Comparison of ENCODE assay signal across 19 cellular contexts in genomic region chr5:15682122-15682521, GRCh38.
DNase-seq lines count a peak whose midpoint lies in the region; ATAC-seq, FAIRE-seq and TF ChIP-seq lines count a peak whose summit lies in the region.
"Had no signal": no experiment of that assay in that cellular context is flagged by ENCODE, and none has a peak within 500 bp of the region (broad histone marks: within the 10 kb centered on the region; RNA-seq: fewer than 3 reads in every experiment).

No MANE protein-coding gene starts in this region.

- no peak overlapping the region for H3K4me3 ChIP-seq in K562
- H3K4me3 ChIP-seq: GM12878, GM23248 had no signal

- H4K20me1 ChIP-seq in K562 (replicated peaks; ENCODE audit: control insufficient read depth, insufficient read depth, low read length), result no peaks in the 10 kb centered on the region

- FAIRE-seq in K562 (lab: Jason Lieb, UNC), result no peak
- peak; percentile 89 for FAIRE-seq in frontal cortex (lab: Jason Lieb, UNC)
- FAIRE-seq: GM12878, GM19239 had no signal

- TF ChIP-seq CTCF in WTC11 (IDR thresholded peaks at IDR 0.05), result no peak
- no peak for TF ChIP-seq CTCF in K562 (IDR thresholded peaks at IDR 0.05 in 2 of 3, conservative IDR thresholded peaks at IDR 0.05 in 1 of 3; ENCODE audit: insufficient read depth in 2 of 3, low read depth in 1 of 3, low read length in 3 of 3)

- no peak for DNase-seq in WTC11 (ENCODE audit: low spot score)
- no peak for DNase-seq in K562 (ENCODE audit: extremely low read depth in 1 of 4, low spot score in 3 of 4)
- DNase-seq in frontal cortex (ENCODE audit: low spot score in 2 of 2), result no peak
- no peak for DNase-seq in UCSD-AML1 (lab: John Stamatoyannopoulos, UW; ENCODE audit: unreplicated experiment)
- no peak for DNase-seq in NCI-H2081 treated with DMSO at 0.1 percent for 48 hours (lab: John Stamatoyannopoulos, UW)
- DNase-seq: Caco-2; CD4-positive, CD25-positive, alpha-beta regulatory T cell; CD8-positive, alpha-beta T cell; DMS 273 treated with DMSO at 0.1 percent for 48 hours; DMS79; EL; GDM1; GM23248; H9 had no signal

- TF ChIP-seq RAD21 in K562 (CRISPR knock-in tag; conservative IDR thresholded peaks at IDR 0.05 in 1 of 2, IDR thresholded peaks at IDR 0.05 in 1 of 2), result no peak

- H3K27me3 Mint-ChIP-seq in WTC11 (ENCODE audit: low read depth), result no peaks in the 10 kb centered on the region
- H3K27me3 Mint-ChIP-seq: CD4-positive, CD25-positive, alpha-beta regulatory T cell had no signal

- no peaks in the 10 kb centered on the region for H3K4me1 ChIP-seq in K562 (replicated peaks in 1 of 2; ENCODE audit: control insufficient read depth in 2 of 2, insufficient read depth in 2 of 2, low read length in 2 of 2)
- H3K4me1 ChIP-seq: Caco-2 had no signal

- no TSS peak for BruUV-seq in K562 (replicated peaks; lab: Mats Ljungman, UMichigan)

- H3K4me1 Mint-ChIP-seq in WTC11, result peaks cover 42% of the 10 kb centered on the region
- H3K4me1 Mint-ChIP-seq: CD4-positive, CD25-positive, alpha-beta regulatory T cell had no signal

- POLR2A ChIA-PET in WTC11 (lab: Charles Lee), result no interaction called here
- POLR2A ChIA-PET in K562 (lab: Yijun Ruan, JAX), result no interaction called here

- no peak overlapping the region for H3K4me3 Mint-ChIP-seq in WTC11
- H3K4me3 Mint-ChIP-seq: CD4-positive, CD25-positive, alpha-beta regulatory T cell; CD8-positive, alpha-beta T cell; H9 had no signal

- in situ Hi-C loops in K562 (cut with MboI), result no loop called here

- no peak overlapping the region for H3K27ac Mint-ChIP-seq in WTC11
- H3K27ac Mint-ChIP-seq: CD4-positive, CD25-positive, alpha-beta regulatory T cell; CD8-positive, alpha-beta T cell; H9 had no signal

- CTCF ChIA-PET in WTC11 (lab: Charles Lee), result interaction anchor here (0.9 to 2.1 kb wide), 11 partner anchors 11 to 313 kb away, joined by 3 to 10 read pairs (median 4); no protein-coding TSS in a partner anchor
- CTCF ChIA-PET in K562 (lab: Yijun Ruan, JAX; ENCODE audit: low intra/inter-chr PET ratio), result no interaction called here

- H3K27ac ChIP-seq in K562 (ENCODE audit: extremely low read depth, low read depth, low read length), result no peak overlapping the region
- H3K27ac ChIP-seq: C4-2B, GM23248 had no signal

- H3K4me2 ChIP-seq in K562 (ENCODE audit: insufficient read depth, low read length), result no peak overlapping the region

- H3K27me3 ChIP-seq in K562 (ENCODE audit: control insufficient read depth in 2 of 2, insufficient read depth in 2 of 2, low read length in 2 of 2), result no peaks in the 10 kb centered on the region

- intact Hi-C loops in K562 (cut with micrococcal nuclease), result no loop called here

- no peaks in the 10 kb centered on the region for H3K9me1 ChIP-seq in K562 (ENCODE audit: control insufficient read depth, insufficient read depth, low read length)

- H3K9ac ChIP-seq in K562 (ENCODE audit: insufficient read depth in 1 of 2, low read depth in 2 of 2, low read length in 2 of 2), result no peak overlapping the region
- H3K9ac ChIP-seq: GM23248 had no signal

- 2% methylated on average over 3 of the region's 3 CpGs for WGBS in K562 (ENCODE audit: insufficient coverage, low coverage, missing lambda C conversion rate)

- ATAC-seq in WTC11 (no peak), K562 (no peak), HG02981 (IDR thresholded peaks at IDR 0.05; ENCODE audit: unreplicated experiment) (no peak)
- ATAC-seq: CD8-positive, alpha-beta T cell; GM12878; HCT116 had no signal

- no peak for TF ChIP-seq EP300 in K562 (IDR thresholded peaks at IDR 0.05; ENCODE audit: low read length)

- H3K9me3 ChIP-seq in K562 (replicated peaks; ENCODE audit: control insufficient read depth, insufficient read depth, low read depth, low read length), result 0 out of 2 replicates have a peak, but pooled peaks cover 2% of the 10 kb centered on the region
- H3K9me3 ChIP-seq: Caco-2 had no signal

- no peaks in the 10 kb centered on the region for H3K79me2 ChIP-seq in K562 (ENCODE audit: control insufficient read depth, insufficient read depth, low read length)

- no peak overlapping the region for H2AFZ ChIP-seq in K562 (ENCODE audit: low read depth, low read length)
- H2AFZ ChIP-seq: GM23248 had no signal

- H3K36me3 ChIP-seq in K562 (ENCODE audit: control insufficient read depth, insufficient read depth, low read length), result no peaks in the 10 kb centered on the region

- H3K9me3 Mint-ChIP-seq in WTC11, result no peaks in the 10 kb centered on the region
- H3K9me3 Mint-ChIP-seq: H9 had no signal

- TF ChIP-seq POLR2A in K562 (conservative IDR thresholded peaks at IDR 0.05), result no peak

- no peaks in the 10 kb centered on the region for H3K36me3 Mint-ChIP-seq in WTC11
- H3K36me3 Mint-ChIP-seq: CD4-positive, CD25-positive, alpha-beta regulatory T cell; CD8-positive, alpha-beta T cell had no signal

TF ChIP-seq in WTC11, 78 proteins besides CTCF, POLR2A, EP300 and RAD21:
- TF ChIP-seq USF2 (CRISPR knock-in tag; IDR thresholded peaks at IDR 0.05) (peak; percentile 56; the same call in 1 of the 2 replicates), AR (CRISPR knock-in tag; IDR thresholded peaks at IDR 0.05) (no peak)

TF ChIP-seq in K562, 482 proteins besides CTCF, POLR2A, EP300 and RAD21:
- no peak for TF ChIP-seq ZNF431 (CRISPR knock-in tag; IDR thresholded peaks at IDR 0.05)
- no peak for TF ChIP-seq CREB3L1 (IDR thresholded peaks at IDR 0.05; ENCODE audit: borderline replicate concordance, low read depth)
- peak; percentile 89 for TF ChIP-seq TFE3 (CRISPR knock-in tag; IDR thresholded peaks at IDR 0.05)
- TF ChIP-seq SUPT5H (IDR thresholded peaks at IDR 0.05), result no peak

Comparison
In these comparisons a context has a peak if more than half of its experiments do, and no peak if none do; other contexts are left out.
1. Of the 49 proteins assayed by ChIP-seq in both K562 and WTC11: peak only in K562: none; only in WTC11: USF2; in both: none; in neither: 48.